Comparison of ENCODE assay signal across 1 cellular context in genomic region chr11:61815790-61816735, GRCh38.
TF ChIP-seq lines count a peak whose summit lies in the region.

No MANE protein-coding gene starts in this region.

TF ChIP-seq in IMR-90, 13 proteins besides CTCF, POLR2A, EP300 and RAD21:
- TF ChIP-seq MAZ (IDR thresholded peaks at IDR 0.05; ENCODE audit: borderline replicate concordance, low read depth, low read length) (peak; percentile 55; the same call in 1 of the 2 replicates), NFE2L2 (IDR thresholded peaks at IDR 0.05; ENCODE audit: low read depth, low read length) (no peak), RCOR1 (IDR thresholded peaks at IDR 0.05; ENCODE audit: insufficient replicate concordance, low read length) (peak; percentile 5)
